Comparison of ENCODE assay signal across 9 cellular contexts in genomic region chr17:75077072-75077489, GRCh38. TPM values are rescaled to one million over a fixed set of nuclear protein-coding genes. Genes with fewer than 3 reads are reported as not detected.
DNase-seq lines count a peak whose midpoint lies in the region; ATAC-seq, FAIRE-seq and TF ChIP-seq lines count a peak whose summit lies in the region.
"Had no signal": no experiment of that assay in that cellular context is flagged by ENCODE, and none has a peak within 500 bp of the region (broad histone marks: within the 10 kb centered on the region; RNA-seq: fewer than 3 reads in every experiment).

No MANE protein-coding gene starts in this region.

- H4K8ac ChIP-seq in H9 (replicated peaks; ENCODE audit: insufficient read length, low read depth, low read length), result no peak overlapping the region

- no peak overlapping the region for H2BK120ac ChIP-seq in H9 (ENCODE audit: low read depth, low read length, poor library complexity, severe bottlenecking)

- H3K23ac ChIP-seq in H9 (ENCODE audit: insufficient read length, low read depth, low read length), result no peak overlapping the region

- H3K4me1 Mint-ChIP-seq in H9, result peaks cover 22 to 26% of the 10 kb centered on the region in 2 experiments
- H3K4me1 Mint-ChIP-seq in activated T-cell treated with anti-CD3 and anti-CD28 coated beads, Interleukin-2, amount 50 U/mL, for 72 hours (ENCODE audit: low read depth), result peaks cover 19% of the 10 kb centered on the region
- peaks cover 37% of the 10 kb centered on the region for H3K4me1 Mint-ChIP-seq in stimulated activated naive CD8-positive, alpha-beta T cell treated with anti-CD3 and anti-CD28 coated beads, Interleukin-15, amount 100 ng/mL, for 72 hours

- no peak overlapping the region for H4K5ac ChIP-seq in H9 (ENCODE audit: insufficient read length, low read depth, low read length)

- WGBS in H9 (ENCODE audit: extremely low coverage, insufficient read length, low lambda C conversion rate), result no CpG with 5 or more reads among the region's 30 CpGs

- H3K9me3 ChIP-seq in H9 (ENCODE audit: control insufficient read depth, low read depth, low read length), result no peaks in the 10 kb centered on the region
- H3K9me3 ChIP-seq in kidney (ENCODE audit: control insufficient read depth in 1 of 2, low read length in 2 of 2), result no peaks in the 10 kb centered on the region

- H3K27ac Mint-ChIP-seq in H9, result no peak overlapping the region
- H3K27ac Mint-ChIP-seq in activated T-cell treated with anti-CD3 and anti-CD28 coated beads, Interleukin-2, amount 50 U/mL, for 72 hours, result peak overlapping the region; percentile 86
- H3K27ac Mint-ChIP-seq in stimulated activated naive CD8-positive, alpha-beta T cell treated with anti-CD3 and anti-CD28 coated beads, Interleukin-15, amount 100 ng/mL, for 72 hours, result peak overlapping the region in 1 of 2 donors; percentile 82

- no peak overlapping the region for H3T11ph ChIP-seq in H9 (ENCODE audit: low read length)

- TF ChIP-seq CTCF in H9 (conservative IDR thresholded peaks at IDR 0.05) (no peak), kidney (IDR thresholded peaks at IDR 0.05; ENCODE audit: borderline replicate concordance, extremely low read depth, insufficient read depth) (no peak)

- no peak overlapping the region for H3K4me3 Mint-ChIP-seq in H9
- peak overlapping the region; percentile 80 to 88 for H3K4me3 Mint-ChIP-seq in activated T-cell treated with anti-CD3 and anti-CD28 coated beads, Interleukin-2, amount 50 U/mL, for 72 hours
- peak overlapping the region; percentile 79 to 93 for H3K4me3 Mint-ChIP-seq in stimulated activated naive CD8-positive, alpha-beta T cell treated with anti-CD3 and anti-CD28 coated beads, Interleukin-15, amount 100 ng/mL, for 72 hours

- no peak overlapping the region for H3K4ac ChIP-seq in H9 (ENCODE audit: low read depth, low read length)

- no peak overlapping the region for H3K18ac ChIP-seq in H9 (ENCODE audit: insufficient read length, low read depth, low read length)

- no peak overlapping the region for H2AK5ac ChIP-seq in H9 (ENCODE audit: insufficient read length, low read length)

- no peaks in the 10 kb centered on the region for H3K27me3 ChIP-seq in H9 (ENCODE audit: insufficient read depth, low read length)

- H3K9me3 Mint-ChIP-seq in H9, result no peaks in the 10 kb centered on the region; a peak in 1 of 5 replicates
- H3K9me3 Mint-ChIP-seq in activated T-cell treated with anti-CD3 and anti-CD28 coated beads, Interleukin-2, amount 50 U/mL, for 72 hours, result no peaks in the 10 kb centered on the region
- no peaks in the 10 kb centered on the region for H3K9me3 Mint-ChIP-seq in stimulated activated naive CD8-positive, alpha-beta T cell treated with anti-CD3 and anti-CD28 coated beads, Interleukin-15, amount 100 ng/mL, for 72 hours

- H4K91ac ChIP-seq in H9 (ENCODE audit: insufficient read length, low read depth, low read length), result no peak overlapping the region

- no peak overlapping the region for H3K4me2 ChIP-seq in H9 (ENCODE audit: insufficient read depth, insufficient read length, low read length)

- no peak overlapping the region for H2BK12ac ChIP-seq in H9 (ENCODE audit: insufficient read length, low read depth, low read length)

- no peak for FAIRE-seq in kidney (lab: Jason Lieb, UNC)
- FAIRE-seq: TTC549 had no signal

- peak overlapping the region; percentile 40 to 43 for H3K4me3 ChIP-seq in kidney (ENCODE audit: low read length in 2 of 2)

- no peaks in the 10 kb centered on the region for H4K20me1 ChIP-seq in H9 (ENCODE audit: control insufficient read depth, insufficient read depth, insufficient read length)

- H3K56ac ChIP-seq in H9 (ENCODE audit: insufficient read length, low read depth, low read length), result no peak overlapping the region

- H3K27me3 Mint-ChIP-seq in H9 (ENCODE audit: low read depth), result no peaks in the 10 kb centered on the region; the same call in 1 of the 2 replicates
- H3K27me3 Mint-ChIP-seq in activated T-cell treated with anti-CD3 and anti-CD28 coated beads, Interleukin-2, amount 50 U/mL, for 72 hours (ENCODE audit: low read depth), result no peaks in the 10 kb centered on the region
- H3K27me3 Mint-ChIP-seq in stimulated activated naive CD8-positive, alpha-beta T cell treated with anti-CD3 and anti-CD28 coated beads, Interleukin-15, amount 100 ng/mL, for 72 hours, result peaks cover 6% of the 10 kb centered on the region

- H3K9ac ChIP-seq in H9 (ENCODE audit: extremely low read depth, insufficient read length, low read length) (no peak overlapping the region), kidney (ENCODE audit: low read length in 2 of 2) (peak overlapping the region in 1 of 2 donors; percentile 81)

- H3K36me3 Mint-ChIP-seq in H9 (ENCODE audit: insufficient read depth in 1 of 3, low read depth in 3 of 3), result no peaks in the 10 kb centered on the region
- H3K36me3 Mint-ChIP-seq in activated T-cell treated with anti-CD3 and anti-CD28 coated beads, Interleukin-2, amount 50 U/mL, for 72 hours (ENCODE audit: insufficient read depth in 2 of 2), result no peaks in the 10 kb centered on the region

- H2BK20ac ChIP-seq in H9 (ENCODE audit: low read depth, low read length, poor library complexity, severe bottlenecking), result no peak overlapping the region

- no peak overlapping the region; the same call in 1 of the 2 replicates for H3K14ac ChIP-seq in H9 (ENCODE audit: insufficient read depth, low read length)

- no peak overlapping the region for H2BK5ac ChIP-seq in H9 (ENCODE audit: insufficient read length, low read length)

- no peaks in the 10 kb centered on the region for H3K23me2 ChIP-seq in H9 (ENCODE audit: insufficient read length, low read depth, low read length, poor library complexity, severe bottlenecking)

- H3K27ac ChIP-seq in H9 (ENCODE audit: insufficient read length, low read depth, low read length) (no peak overlapping the region), kidney (ENCODE audit: low read depth in 2 of 2, low read length in 2 of 2) (peak overlapping the region; percentile 84 to 95)

- DNase-seq in H9 (peak; percentile 63), kidney (peak; percentile 79), mucosa of gallbladder (ENCODE audit: low spot score) (no peak)
- no peak for DNase-seq in activated T-cell treated with anti-CD3 and anti-CD28 coated beads, Interleukin-2, amount 50 U/mL, for 72 hours
- no peak for DNase-seq in stimulated activated naive CD8-positive, alpha-beta T cell treated with anti-CD3 and anti-CD28 coated beads, Interleukin-15, amount 100 ng/mL, for 72 hours
- DNase-seq: NCI-H1436 had no signal

- no peaks in the 10 kb centered on the region for H3K36me3 ChIP-seq in kidney (ENCODE audit: control insufficient read depth in 1 of 2, insufficient read depth in 2 of 2, low read length in 2 of 2)

- no peak for ATAC-seq in activated T-cell treated with anti-CD3 and anti-CD28 coated beads, Interleukin-2, amount 50 U/mL, for 72 hours (replicated peaks in 1 of 2)
- no peak for ATAC-seq in stimulated activated naive CD8-positive, alpha-beta T cell treated with anti-CD3 and anti-CD28 coated beads, Interleukin-15, amount 100 ng/mL, for 72 hours
- no peak for ATAC-seq in GM19023 (IDR thresholded peaks at IDR 0.05; ENCODE audit: unreplicated experiment)
- ATAC-seq in GM18519 (IDR thresholded peaks at IDR 0.05; ENCODE audit: low FRiP score, unreplicated experiment), result no peak

- H2AFZ ChIP-seq in H9 (ENCODE audit: low read length), result no peak overlapping the region

- intact Hi-C loops in kidney (cut with DNase I), result no loop called here

- no peaks in the 10 kb centered on the region for H3K79me1 ChIP-seq in H9 (ENCODE audit: insufficient read depth, low read depth, low read length, poor library complexity, severe bottlenecking)

- H2BK15ac ChIP-seq in H9 (ENCODE audit: low read depth, low read length), result no peak overlapping the region

- no peaks in the 10 kb centered on the region; the same call in 1 of the 2 replicates for H3K4me1 ChIP-seq in H9 (ENCODE audit: insufficient read depth, low read length)
- H3K4me1 ChIP-seq in kidney (ENCODE audit: control insufficient read depth in 1 of 2, insufficient read depth in 1 of 2, low read depth in 1 of 2, low read length in 2 of 2), result peaks cover 20 to 39% of the 10 kb centered on the region in 2 donors

- H3K79me2 ChIP-seq in H9 (ENCODE audit: insufficient read depth, low read length), result no peaks in the 10 kb centered on the region

RNA-seq across cellular contexts. Expression of gene SLC16A5, which starts 10.7 kb away (rescaled TPM):
- total RNA-seq in H9 (2021) (17.0 and 17.1 TPM in 2 replicates), kidney (184 TPM), mucosa of gallbladder (19.9 TPM)
- 1 to 10 TPM; 7.5 to 9.8 TPM for total RNA-seq in activated T-cell treated with anti-CD3 and anti-CD28 coated beads, Interleukin-2, amount 50 U/mL, for 72 hours
- polyA plus RNA-seq in kidney (ENCODE audit: insufficient read depth, low read depth, low replicate concordance), result 28.4 TPM

RNA-seq across cellular contexts. Expression of gene KCTD2, which starts 30.1 kb away (rescaled TPM):
- total RNA-seq in H9 (2021) (40.1 and 41.6 TPM in 2 replicates), kidney (30.2 TPM), mucosa of gallbladder (28.3 TPM)
- 10 to 100 TPM; 21.4 to 24.1 TPM for total RNA-seq in activated T-cell treated with anti-CD3 and anti-CD28 coated beads, Interleukin-2, amount 50 U/mL, for 72 hours
- polyA plus RNA-seq in kidney (ENCODE audit: insufficient read depth, low read depth, low replicate concordance), result 26.0 TPM

RNA-seq across cellular contexts. Expression of gene ATP5PD, which starts 30.3 kb away (rescaled TPM):
- total RNA-seq in H9 (2021) (344 TPM in 2 replicates), kidney (261 TPM), mucosa of gallbladder (226 TPM)
- 100 to 1,000 TPM; 125 to 147 TPM for total RNA-seq in activated T-cell treated with anti-CD3 and anti-CD28 coated beads, Interleukin-2, amount 50 U/mL, for 72 hours
- polyA plus RNA-seq in kidney (ENCODE audit: insufficient read depth, low read depth, low replicate concordance), result 916 TPM

RNA-seq across cellular contexts. Expression of gene ARMC7, which starts 32.7 kb away (rescaled TPM):
- total RNA-seq in H9 (2021), result 22.4 and 22.8 TPM in 2 replicates
- 10 to 100 TPM; 10.6 to 12.9 TPM for total RNA-seq in activated T-cell treated with anti-CD3 and anti-CD28 coated beads, Interleukin-2, amount 50 U/mL, for 72 hours
- total RNA-seq in kidney, result 31.8 TPM
- 35.1 TPM for polyA plus RNA-seq in kidney (ENCODE audit: insufficient read depth, low read depth, low replicate concordance)
- 20.2 TPM for total RNA-seq in mucosa of gallbladder

RNA-seq across cellular contexts. Expression of gene NT5C, which starts 54.5 kb away (rescaled TPM):
- total RNA-seq in H9 (2021), result 76.2 and 77.7 TPM in 2 replicates
- total RNA-seq in activated T-cell treated with anti-CD3 and anti-CD28 coated beads, Interleukin-2, amount 50 U/mL, for 72 hours, result 10 to 100 TPM; 56.5 to 65.9 TPM
- total RNA-seq in kidney, result 59.4 TPM
- polyA plus RNA-seq in kidney (ENCODE audit: insufficient read depth, low read depth, low replicate concordance), result 74.9 TPM
- total RNA-seq in mucosa of gallbladder, result 50.0 TPM

Comparison
In these comparisons a context has a peak if more than half of its experiments do, and no peak if none do; other contexts are left out.
1. DNase-seq: peak in H9 (single experiment) and kidney (single experiment); none in activated T-cell treated with anti-CD3 and anti-CD28 coated beads, Interleukin-2, amount 50 U/mL, for 72 hours (0 of 2), stimulated activated naive CD8-positive, alpha-beta T cell treated with anti-CD3 and anti-CD28 coated beads, Interleukin-15, amount 100 ng/mL, for 72 hours (0 of 2) and mucosa of gallbladder (single experiment).
2. H3K4me3 Mint-ChIP-seq: peak in activated T-cell treated with anti-CD3 and anti-CD28 coated beads, Interleukin-2, amount 50 U/mL, for 72 hours (2 of 2) and stimulated activated naive CD8-positive, alpha-beta T cell treated with anti-CD3 and anti-CD28 coated beads, Interleukin-15, amount 100 ng/mL, for 72 hours (2 of 2); none in H9 (0 of 2).